ENCODE assay signal across 14 cellular contexts in genomic region chr10:110492069-110492782, GRCh38. TPM values are rescaled to one million over a fixed set of nuclear protein-coding genes. Genes with fewer than 3 reads are reported as not detected.
DNase-seq lines count a peak whose midpoint lies in the region; ATAC-seq and TF ChIP-seq lines count a peak whose summit lies in the region.
"Had no signal": no experiment of that assay in that cellular context is flagged by ENCODE, and none has a peak within 500 bp of the region (broad histone marks: within the 10 kb centered on the region; RNA-seq: fewer than 3 reads in every experiment).

No MANE protein-coding gene starts in this region.

- H3K27ac ChIP-seq in foreskin keratinocyte: peak overlapping the region; percentile 20
- H3K27ac ChIP-seq: HL-60 had no signal

- H3K4me1 ChIP-seq in foreskin keratinocyte: peaks cover 38% of the 10 kb centered on the region

- ATAC-seq in GM21576 (IDR thresholded peaks at IDR 0.05; ENCODE audit: unreplicated experiment) (peak; percentile 45), HG03565 (IDR thresholded peaks at IDR 0.05; ENCODE audit: unreplicated experiment) (peak; percentile 60), foreskin keratinocyte (no peak), GM19467 (IDR thresholded peaks at IDR 0.05; ENCODE audit: unreplicated experiment) (no peak)
- ATAC-seq: activated naive CD8-positive, alpha-beta T cell treated with anti-CD3 and anti-CD28 coated beads, Interleukin-2, amount 50 U/mL, for 24 hours had no signal

- no peak for TF ChIP-seq CTCF in foreskin keratinocyte (conservative IDR thresholded peaks at IDR 0.05)

- no peaks in the 10 kb centered on the region for H3K27me3 ChIP-seq in foreskin keratinocyte

- no peaks in the 10 kb centered on the region for H3K9me3 Mint-ChIP-seq in activated CD4-positive, alpha-beta T cell treated with anti-CD3 and anti-CD28 coated beads, Interleukin-2, amount 10 ng/mL, durations not matched to agents 24 days and 14 days
- H3K9me3 Mint-ChIP-seq: activated naive CD8-positive, alpha-beta T cell treated with anti-CD3 and anti-CD28 coated beads, Interleukin-2, amount 50 U/mL, for 24 hours; immature natural killer cell had no signal

- H3K36me3 Mint-ChIP-seq in activated CD4-positive, alpha-beta T cell treated with anti-CD3 and anti-CD28 coated beads, Interleukin-2, amount 10 ng/mL, durations not matched to agents 24 days and 14 days (ENCODE audit: low read depth): peaks cover 22% of the 10 kb centered on the region

- no peak overlapping the region for H3K27ac Mint-ChIP-seq in activated CD4-positive, alpha-beta T cell treated with anti-CD3 and anti-CD28 coated beads, Interleukin-2, amount 10 ng/mL, durations not matched to agents 24 days and 14 days
- H3K27ac Mint-ChIP-seq: activated naive CD8-positive, alpha-beta T cell treated with anti-CD3 and anti-CD28 coated beads, Interleukin-2, amount 50 U/mL, for 24 hours had no signal

- H3K4me1 Mint-ChIP-seq in activated CD4-positive, alpha-beta T cell treated with anti-CD3 and anti-CD28 coated beads, Interleukin-2, amount 10 ng/mL, durations not matched to agents 24 days and 14 days: peaks cover 32% of the 10 kb centered on the region

- DNase-seq in EH (ENCODE audit: low read depth): peak; percentile 24
- no peak for DNase-seq in foreskin keratinocyte
- DNase-seq in activated CD4-positive, alpha-beta T cell treated with anti-CD3 and anti-CD28 coated beads, Interleukin-2, amount 10 ng/mL, durations not matched to agents 24 days and 14 days: no peak
- DNase-seq in activated CD4-positive, alpha-beta T cell treated with anti-CD3 and anti-CD28 coated beads, Interleukin-2, amount 50 U/mL, for 4 hours: no peak
- no peak for DNase-seq in NCI-H1092 (lab: John Stamatoyannopoulos, UW)
- DNase-seq: activated CD8-positive, alpha-beta memory T cell treated with anti-CD3 and anti-CD28 coated beads for 24 hours; activated naive CD8-positive, alpha-beta T cell treated with anti-CD3 and anti-CD28 coated beads, Interleukin-2, amount 50 U/mL, for 24 hours; CD4-positive, alpha-beta memory T cell; cortex of kidney; immature natural killer cell had no signal

- H3K4me3 Mint-ChIP-seq in activated CD4-positive, alpha-beta T cell treated with anti-CD3 and anti-CD28 coated beads, Interleukin-2, amount 10 ng/mL, durations not matched to agents 24 days and 14 days: no peak overlapping the region
- H3K4me3 Mint-ChIP-seq: activated naive CD8-positive, alpha-beta T cell treated with anti-CD3 and anti-CD28 coated beads, Interleukin-2, amount 50 U/mL, for 24 hours; immature natural killer cell had no signal

- H3K27me3 Mint-ChIP-seq in activated CD4-positive, alpha-beta T cell treated with anti-CD3 and anti-CD28 coated beads, Interleukin-2, amount 10 ng/mL, durations not matched to agents 24 days and 14 days: no peaks in the 10 kb centered on the region
- H3K27me3 Mint-ChIP-seq: CD4-positive, alpha-beta memory T cell had no signal

- intact Hi-C loops in activated CD4-positive, alpha-beta T cell treated with anti-CD3 and anti-CD28 coated beads, Interleukin-2, amount 10 ng/mL, durations not matched to agents 24 days and 14 days (cut with micrococcal nuclease): no loop called here

RNA-seq across cellular contexts. Expression of gene DUSP5, which starts 5.5 kb away (rescaled TPM):
- total RNA-seq in foreskin keratinocyte: 89.9 and 105 TPM in 2 replicates
- 60.4 and 75.6 TPM in 2 replicates for polyA plus RNA-seq in foreskin keratinocyte
- 76.0 and 79.9 TPM in 2 replicates for total RNA-seq in activated CD4-positive, alpha-beta T cell treated with anti-CD3 and anti-CD28 coated beads, Interleukin-2, amount 10 ng/mL, durations not matched to agents 24 days and 14 days

Comparison
In these comparisons a context has a peak if more than half of its experiments do, and no peak if none do; other contexts are left out.
1. ATAC-seq: peak in GM21576 (single experiment) and HG03565 (single experiment); none in foreskin keratinocyte (single experiment) and GM19467 (single experiment).